28 cellular contexts compared by ENCODE assay signal in genomic region chr6:14549871-14550270, GRCh38.
"Had no signal": no experiment of that assay in that cellular context is flagged by ENCODE, and none has a peak within 500 bp of the region (broad histone marks: within the 10 kb centered on the region; RNA-seq: fewer than 3 reads in every experiment).

No MANE protein-coding gene starts in this region.

- H3K9me3 ChIP-seq: ascending aorta, left lung, lower lobe of right lung, pancreas, prostate gland, suprapubic skin, tibial nerve had no signal

- H3K4me2 ChIP-seq: smooth muscle cell had no signal

- DNase-seq: activated CD4-positive, alpha-beta memory T cell treated with anti-CD3 and anti-CD28 coated beads for 36 hours; activated CD4-positive, alpha-beta T cell treated with anti-CD3 and anti-CD28 coated beads for 48 hours; activated CD8-positive, alpha-beta memory T cell treated with anti-CD3 and anti-CD28 coated beads, Interleukin-2, amount 50 U/mL, for 4 hours; activated effector memory CD4-positive, alpha-beta T cell treated with anti-CD3 and anti-CD28 coated beads, Interleukin-2, amount 50 U/mL, for 16 hours; activated naive CD4-positive, alpha-beta T cell treated with anti-CD3 and anti-CD28 coated beads for 36 hours; activated naive CD8-positive, alpha-beta T cell treated with anti-CD3 and anti-CD28 coated beads for 36 hours; activated T-cell treated with anti-CD3 and anti-CD28 coated beads, Interleukin-2, amount 50 U/mL, for 1 hour; endodermal cell; foreskin fibroblast; left lung; lower lobe of right lung; mesenchymal stem cell; pancreas; stimulated activated CD4-positive, alpha-beta T cell treated with anti-CD3 and anti-CD28 coated beads, Interleukin-15, amount 100 ng/mL, for 24 hours; stimulated activated CD4-positive, alpha-beta T cell treated with anti-CD3 and anti-CD28 coated beads, Interleukin-2, amount 100 ng/mL, for 24 hours; stimulated activated naive B cell treated with anti-CD40 and anti-IgM and Interleukin-4, amounts not matched to agents 10 μg/mL and 1 μg/mL and 100 μg/mL, for 72 hours; T-helper 17 cell; T1000; WERI-Rb-1 had no signal

- H3K27ac ChIP-seq: ascending aorta, cardiac muscle cell, left lung, lower lobe of right lung, pancreas, prostate gland, suprapubic skin, WERI-Rb-1 had no signal

- H3K27me3 ChIP-seq: ascending aorta, cardiac muscle cell, left lung, pancreas, suprapubic skin, tibial nerve had no signal

- ATAC-seq: activated CD4-positive, CD25-positive, alpha-beta regulatory T cell treated with anti-CD3 and anti-CD28 coated beads, Interleukin-2, amount 50 U/mL, for 24 hours; esophagus mucosa; left lung; sciatic nerve; stimulated activated naive B cell treated with anti-CD40 and anti-IgM and Interleukin-4, amounts not matched to agents 10 μg/mL and 1 μg/mL and 100 μg/mL, for 72 hours; T-helper 17 cell had no signal

- H3K4me3 ChIP-seq: ascending aorta, cardiac muscle cell, left lung, lower lobe of right lung, pancreas, prostate gland, smooth muscle cell, suprapubic skin, tibial nerve had no signal

- H3K36me3 ChIP-seq: ascending aorta, cardiac muscle cell, left lung, lower lobe of right lung, pancreas, prostate gland, suprapubic skin, tibial nerve, WERI-Rb-1 had no signal

- H3K4me1 ChIP-seq: ascending aorta, left lung, lower lobe of right lung, pancreas, prostate gland had no signal
